In genomic region chr14:39499514-39499913, GRCh38 we compare ENCODE assay signal across 36 cellular contexts.
DNase-seq lines count a peak whose midpoint lies in the region; ATAC-seq, FAIRE-seq and TF ChIP-seq lines count a peak whose summit lies in the region.
"Had no signal": no experiment of that assay in that cellular context is flagged by ENCODE, and none has a peak within 500 bp of the region (broad histone marks: within the 10 kb centered on the region; RNA-seq: fewer than 3 reads in every experiment).

No MANE protein-coding gene starts in this region.

- H2AFZ ChIP-seq in HepG2 (ENCODE audit: low read length) (no peak overlapping the region), trophoblast cell (ENCODE audit: insufficient read depth, low read length, poor library complexity) (no peak overlapping the region)

- H3K36me3 Mint-ChIP-seq in progenitor cell of endocrine pancreas (ENCODE audit: insufficient read depth), result peaks cover 16% of the 10 kb centered on the region
- H3K36me3 Mint-ChIP-seq: CD14-positive monocyte; CD4-positive, alpha-beta memory T cell; CD8-positive, alpha-beta T cell had no signal

- H3K79me1 ChIP-seq in trophoblast cell (ENCODE audit: low read length), result no peaks in the 10 kb centered on the region

- no peak overlapping the region for H2BK12ac ChIP-seq in trophoblast cell (ENCODE audit: low read length)

- no peak overlapping the region for H4K12ac ChIP-seq in trophoblast cell (ENCODE audit: low read depth, low read length)

- H3K27ac ChIP-seq in HepG2 (ENCODE audit: extremely low read length, insufficient read depth, low read length) (no peak overlapping the region), right lobe of liver (no peak overlapping the region), A549 (no peak overlapping the region), trophoblast cell (ENCODE audit: low read depth, low read length) (no peak overlapping the region), caudate nucleus (ENCODE audit: low read depth, low read length) (no peak overlapping the region)
- H3K27ac ChIP-seq: 22Rv1; BLaER1; BLaER1 treated with 17β-estradiol and CSF1 and Interleukin-3, amounts not matched to agents 10 nM and 100 nM; C4-2B had no signal

- no peaks in the 10 kb centered on the region for H3K79me2 ChIP-seq in HepG2 (ENCODE audit: insufficient read depth, low read length)
- no peaks in the 10 kb centered on the region for H3K79me2 ChIP-seq in trophoblast cell (ENCODE audit: control insufficient read depth, insufficient read depth, low read length, poor library complexity)

- no peak overlapping the region for H4K91ac ChIP-seq in trophoblast cell (ENCODE audit: low read depth, low read length)

- H3K4me3 ChIP-seq in HepG2 (replicated peaks in 1 of 3; ENCODE audit: insufficient read depth in 1 of 3, low read depth in 2 of 3, low read length in 3 of 3) (no peak overlapping the region), right lobe of liver (no peak overlapping the region), A549 (no peak overlapping the region), trophoblast cell (ENCODE audit: low read depth, low read length) (no peak overlapping the region)
- H3K4me3 ChIP-seq: BLaER1; BLaER1 treated with 17β-estradiol and CSF1 and Interleukin-3, amounts not matched to agents 10 nM and 100 nM had no signal

- H3K9ac ChIP-seq in HepG2 (ENCODE audit: insufficient read depth, low read depth, low read length) (no peak overlapping the region), trophoblast cell (ENCODE audit: low read length) (no peak overlapping the region)
- H3K9ac ChIP-seq: BLaER1; BLaER1 treated with 17β-estradiol and CSF1 and Interleukin-3, amounts not matched to agents 10 nM and 100 nM had no signal

- no peak for ATAC-seq in HepG2
- ATAC-seq in right lobe of liver, result no peak
- ATAC-seq in A549, result no peak
- no peak for ATAC-seq in GM21526 (IDR thresholded peaks at IDR 0.05; ENCODE audit: low FRiP score, unreplicated experiment)
- ATAC-seq: CD8-positive, alpha-beta T cell had no signal

- H4K20me1 ChIP-seq in HepG2 (ENCODE audit: insufficient read depth, low read length), result no peaks in the 10 kb centered on the region
- H4K20me1 ChIP-seq: BLaER1; BLaER1 treated with 17β-estradiol and CSF1 and Interleukin-3, amounts not matched to agents 10 nM and 100 nM had no signal

- no peaks in the 10 kb centered on the region for H3K4me1 ChIP-seq in HepG2 (ENCODE audit: insufficient read depth, low read length)
- H3K4me1 ChIP-seq in right lobe of liver, result no peaks in the 10 kb centered on the region
- H3K4me1 ChIP-seq in A549, result no peaks in the 10 kb centered on the region
- H3K4me1 ChIP-seq in trophoblast cell (ENCODE audit: control insufficient read depth in 1 of 2, insufficient read depth in 2 of 2, low read length in 2 of 2), result no peaks in the 10 kb centered on the region
- H3K4me1 ChIP-seq: BE2C; BLaER1; BLaER1 treated with 17β-estradiol and CSF1 and Interleukin-3, amounts not matched to agents 10 nM and 100 nM; Caco-2 had no signal

- H3K27me3 Mint-ChIP-seq in progenitor cell of endocrine pancreas, result no peaks in the 10 kb centered on the region
- H3K27me3 Mint-ChIP-seq: CD4-positive, alpha-beta memory T cell; CD8-positive, alpha-beta memory T cell had no signal

- H3K27me3 ChIP-seq in HepG2 (ENCODE audit: control insufficient read depth in 1 of 2, insufficient read depth in 2 of 2, low read length in 2 of 2) (no peaks in the 10 kb centered on the region), right lobe of liver (no peaks in the 10 kb centered on the region), trophoblast cell (ENCODE audit: insufficient read depth, low read length) (no peaks in the 10 kb centered on the region)
- H3K27me3 ChIP-seq: BE2C; BLaER1; BLaER1 treated with 17β-estradiol and CSF1 and Interleukin-3, amounts not matched to agents 10 nM and 100 nM had no signal

- CTCF ChIA-PET in HepG2 (lab: Yijun Ruan, JAX; ENCODE audit: low intra/inter-chr PET ratio, low total read pairs), result no interaction called here
- CTCF ChIA-PET in A549 (lab: Yijun Ruan, JAX), result interaction anchor here (0.5 to 1.7 kb wide), 2 partner anchors 8 to 384 kb away, joined by 4 read pairs; no protein-coding TSS in a partner anchor

- no peak for DNase-seq in HepG2 (ENCODE audit: low spot score)
- no peak for DNase-seq in right lobe of liver
- no peak for DNase-seq in A549 (ENCODE audit: low read depth in 1 of 2, low spot score in 1 of 2)
- DNase-seq in HuH-7.5 (ENCODE audit: low spot score), result peak; percentile 2
- DNase-seq in trophoblast cell, result peak; percentile 38 to 68
- DNase-seq in progenitor cell of endocrine pancreas (ENCODE audit: low spot score, unreplicated experiment), result no peak
- DNase-seq in caudate nucleus (lab: John Stamatoyannopoulos, UW), result no peak
- DNase-seq: 8988T; ACHN; AML-193; BE2C; C1 segment of cervical spinal cord; Caco-2; Calu3; CD4-positive, alpha-beta memory T cell; CD4-positive, alpha-beta T cell; CD4-positive, CD25-positive, alpha-beta regulatory T cell; CD8-positive, alpha-beta memory T cell; CD8-positive, alpha-beta T cell; COR-L47; DMS 273 treated with DMSO at 0.1 percent for 48 hours; DMS153; DMS53; DMS79; DMS79 treated with DMSO at 0.1 percent for 48 hours; DND-41; EL had no signal

- H2AK5ac ChIP-seq in trophoblast cell (ENCODE audit: low read length), result no peak overlapping the region

- intact Hi-C loops in HepG2 (cut with micrococcal nuclease; ENCODE audit: unreplicated experiment) (loop anchor here (10.0 kb wide), 1 partner anchor 915 kb away; no protein-coding TSS in a partner anchor), right lobe of liver (cut with DNase I) (no loop called here)

- no peaks in the 10 kb centered on the region for H3K4me1 Mint-ChIP-seq in progenitor cell of endocrine pancreas (ENCODE audit: low read depth)
- H3K4me1 Mint-ChIP-seq: B cell; CD14-positive monocyte; CD4-positive, alpha-beta memory T cell; CD4-positive, CD25-positive, alpha-beta regulatory T cell; CD8-positive, alpha-beta memory T cell had no signal

- peaks cover 19% of the 10 kb centered on the region for H3K9me3 Mint-ChIP-seq in progenitor cell of endocrine pancreas (ENCODE audit: low read depth)
- H3K9me3 Mint-ChIP-seq: CD8-positive, alpha-beta T cell had no signal

- no peak for TF ChIP-seq RAD21 in HepG2 (CRISPR knock-in tag; IDR thresholded peaks at IDR 0.05)
- no peak for TF ChIP-seq RAD21 in A549 (conservative IDR thresholded peaks at IDR 0.05 in 1 of 2, IDR thresholded peaks at IDR 0.05 in 1 of 2)

- H3K4me2 ChIP-seq in HepG2 (ENCODE audit: low read depth, low read length), result no peak overlapping the region
- no peak overlapping the region for H3K4me2 ChIP-seq in A549
- H3K4me2 ChIP-seq in trophoblast cell (ENCODE audit: low read length), result no peak overlapping the region
- H3K4me2 ChIP-seq: BLaER1; BLaER1 treated with 17β-estradiol and CSF1 and Interleukin-3, amounts not matched to agents 10 nM and 100 nM had no signal

- H3K18ac ChIP-seq in trophoblast cell (ENCODE audit: low read length), result no peak overlapping the region

- POLR2A ChIA-PET in HepG2 (lab: Yijun Ruan, JAX), result no interaction called here
- POLR2A ChIA-PET in A549 (lab: Yijun Ruan, JAX), result no interaction called here

- FAIRE-seq in HepG2 (lab: Jason Lieb, UNC), result no peak
- FAIRE-seq in A549 (lab: Jason Lieb, UNC), result no peak
- FAIRE-seq: A204.1, D721Med had no signal

- no peak overlapping the region for H3K23ac ChIP-seq in trophoblast cell (ENCODE audit: low read length)

- TF ChIP-seq CTCF in HepG2 (CRISPR knock-in tag; IDR thresholded peaks at IDR 0.05) (no peak), right lobe of liver (IDR thresholded peaks at IDR 0.05) (no peak), A549 (IDR thresholded peaks at IDR 0.05) (no peak), progenitor cell of endocrine pancreas (IDR thresholded peaks at IDR 0.05; ENCODE audit: unreplicated experiment) (no peak)

- H3K27ac Mint-ChIP-seq in progenitor cell of endocrine pancreas, result no peak overlapping the region
- H3K27ac Mint-ChIP-seq: B cell; CD14-positive monocyte; CD4-positive, alpha-beta memory T cell; CD4-positive, alpha-beta T cell; CD4-positive, CD25-positive, alpha-beta regulatory T cell; CD8-positive, alpha-beta memory T cell; CD8-positive, alpha-beta T cell had no signal

- BruUV-seq in HepG2 (replicated peaks; lab: Mats Ljungman, UMichigan), result no TSS peak

- in situ Hi-C loops in HepG2 (cut with HindIII; ENCODE audit: extremely low pct_ligation_motif_present, low pct_unique_long_range_greater_than_20kb), result no loop called here

- H2BK5ac ChIP-seq in trophoblast cell (ENCODE audit: low read depth, low read length, poor library complexity), result no peak overlapping the region

- no peak overlapping the region for H3K4ac ChIP-seq in trophoblast cell (ENCODE audit: low read depth, low read length)

- no peak overlapping the region for H4K8ac ChIP-seq in trophoblast cell (ENCODE audit: low read depth, low read length)

- H3K36me3 ChIP-seq in HepG2 (replicated peaks in 1 of 2; ENCODE audit: control insufficient read depth in 1 of 2, insufficient read depth in 2 of 2, low read length in 2 of 2) (no peaks in the 10 kb centered on the region), right lobe of liver (no peaks in the 10 kb centered on the region), trophoblast cell (ENCODE audit: control insufficient read depth in 1 of 2, insufficient read depth in 2 of 2, low read length in 2 of 2) (peaks cover 0 to 3% of the 10 kb centered on the region in 2 experiments)
- H3K36me3 ChIP-seq: BE2C; BLaER1; BLaER1 treated with 17β-estradiol and CSF1 and Interleukin-3, amounts not matched to agents 10 nM and 100 nM had no signal

- TF ChIP-seq POLR2A in HepG2 (IDR thresholded peaks at IDR 0.05; ENCODE audit: insufficient read depth in 1 of 2, low read depth in 2 of 2, low read length in 2 of 2) (no peak), right lobe of liver (IDR thresholded peaks at IDR 0.05) (no peak), A549 (IDR thresholded peaks at IDR 0.05; ENCODE audit: low read length) (no peak)

- TF ChIP-seq EP300 in HepG2 (IDR thresholded peaks at IDR 0.05; ENCODE audit: low read depth in 2 of 2, low read length in 2 of 2) (no peak), HepG2 (CRISPR knock-in tag; IDR thresholded peaks at IDR 0.05; ENCODE audit: borderline replicate concordance) (no peak), A549 (IDR thresholded peaks at IDR 0.05) (no peak)

- no peak overlapping the region for H3K4me3 Mint-ChIP-seq in progenitor cell of endocrine pancreas (ENCODE audit: low read depth)
- H3K4me3 Mint-ChIP-seq: B cell; CD14-positive monocyte; CD4-positive, alpha-beta memory T cell; CD4-positive, alpha-beta T cell; CD4-positive, CD25-positive, alpha-beta regulatory T cell; CD8-positive, alpha-beta memory T cell; CD8-positive, alpha-beta T cell had no signal

- peaks cover 28% of the 10 kb centered on the region; the same call in 1 of the 2 replicates for H3K9me3 ChIP-seq in HepG2 (ENCODE audit: low read length)
- H3K9me3 ChIP-seq in right lobe of liver, result no peaks in the 10 kb centered on the region
- no peaks in the 10 kb centered on the region; the same call in 2 of the 3 replicates for H3K9me3 ChIP-seq in A549
- H3K9me3 ChIP-seq in trophoblast cell (ENCODE audit: insufficient read depth, low read depth, low read length), result peaks cover 8% of the 10 kb centered on the region
- H3K9me3 ChIP-seq: BE2C had no signal

- no peak overlapping the region for H3K14ac ChIP-seq in trophoblast cell (ENCODE audit: low read length)

- H2BK120ac ChIP-seq in trophoblast cell (ENCODE audit: insufficient read depth, low read length, poor library complexity), result no peak overlapping the region

TF ChIP-seq in HepG2, 621 proteins besides CTCF, POLR2A, EP300 and RAD21 (continues in another document):
- TF ChIP-seq FOXM1 (CRISPR knock-in tag; IDR thresholded peaks at IDR 0.05), result no peak

Comparison
In these comparisons a context has a peak if more than half of its experiments do, and no peak if none do; other contexts are left out.
1. DNase-seq: peak in HuH-7.5 (single experiment) and trophoblast cell (2 of 2); none in HepG2 (single experiment), right lobe of liver (0 of 3), A549 (0 of 2), progenitor cell of endocrine pancreas (single experiment) and caudate nucleus (0 of 61).
2. Of the 38 proteins assayed by ChIP-seq in both HepG2 and A549: peak only in HepG2: none; only in A549: none; in both: MAFK; in neither: 37.